ENCODE assay signal across 30 cellular contexts in genomic region chr16:57868913-57869520, GRCh38.
"Had no signal": no experiment of that assay in that cellular context is flagged by ENCODE, and none has a peak within 500 bp of the region (broad histone marks: within the 10 kb centered on the region; RNA-seq: fewer than 3 reads in every experiment).

No MANE protein-coding gene starts in this region.

- H3K36me3 Mint-ChIP-seq: naive thymus-derived CD4-positive, alpha-beta T cell; neural progenitor cell; stimulated activated memory B cell treated with anti-CD40 and anti-IgM and Interleukin-4, amounts not matched to agents 10 μg/mL and 1 μg/mL and 100 μg/mL, for 72 hours had no signal

- H3K9me3 ChIP-seq: colonic mucosa, esophagus squamous epithelium, heart right ventricle, left lung, sigmoid colon, testis, tibial nerve, upper lobe of right lung, uterus had no signal

- DNase-seq: colonic mucosa; dermis blood vessel endothelial cell; effector memory CD4-positive, alpha-beta T cell; erythroblast; esophagus squamous epithelium; foreskin melanocyte; glutamatergic neuron; heart right ventricle; hippocampal formation; left cardiac atrium; left lung; mesendoderm; midbrain; naive thymus-derived CD4-positive, alpha-beta T cell; right cardiac atrium; sigmoid colon; stimulated activated CD4-positive, alpha-beta T cell treated with anti-CD3 and anti-CD28 coated beads, Interleukin-4, amount 100 ng/mL, for 4 hours; stimulated activated naive CD8-positive, alpha-beta T cell treated with anti-CD3 and anti-CD28 coated beads, Interleukin-15, Interleukin-2, amounts not matched to agents 100 U/mL and 50 U/mL, for 24 hours; substantia nigra; testis; upper lobe of right lung; uterus had no signal

- ATAC-seq: heart right ventricle; left cardiac atrium; left lung; naive thymus-derived CD4-positive, alpha-beta T cell; right cardiac atrium; stimulated activated memory B cell treated with anti-CD40 and anti-IgM and Interleukin-4, amounts not matched to agents 10 μg/mL and 1 μg/mL and 100 μg/mL, for 72 hours; stimulated activated naive CD8-positive, alpha-beta T cell treated with anti-CD3 and anti-CD28 coated beads, Interleukin-15, Interleukin-2, amounts not matched to agents 100 U/mL and 50 U/mL, for 24 hours; upper lobe of right lung had no signal

- H3K27ac ChIP-seq: colonic mucosa, esophagus squamous epithelium, heart right ventricle, left lung, neural progenitor cell, parathyroid adenoma, sigmoid colon, testis, tibial nerve, upper lobe of right lung, uterus had no signal

- H3K4me3 Mint-ChIP-seq: naive thymus-derived CD4-positive, alpha-beta T cell; nephron; neural progenitor cell; stimulated activated memory B cell treated with anti-CD40 and anti-IgM and Interleukin-4, amounts not matched to agents 10 μg/mL and 1 μg/mL and 100 μg/mL, for 72 hours had no signal

- H3K27ac Mint-ChIP-seq: nephron; neural progenitor cell; progenitor cell of endocrine pancreas; stimulated activated memory B cell treated with anti-CD40 and anti-IgM and Interleukin-4, amounts not matched to agents 10 μg/mL and 1 μg/mL and 100 μg/mL, for 72 hours had no signal

- H3K4me3 ChIP-seq: colonic mucosa, esophagus squamous epithelium, heart right ventricle, left lung, neural progenitor cell, sigmoid colon, testis, tibial nerve, upper lobe of right lung, uterus had no signal

- H3K4me1 ChIP-seq: colonic mucosa, left lung, parathyroid adenoma, sigmoid colon, testis, tibial nerve, upper lobe of right lung, uterus had no signal

- FAIRE-seq: endometrium, islet of Langerhans had no signal

- H3K9me3 Mint-ChIP-seq: nephron; neural progenitor cell; stimulated activated memory B cell treated with anti-CD40 and anti-IgM and Interleukin-4, amounts not matched to agents 10 μg/mL and 1 μg/mL and 100 μg/mL, for 72 hours had no signal

- H3K9ac ChIP-seq: neural progenitor cell, parathyroid adenoma had no signal

- H3K27me3 ChIP-seq: colonic mucosa, neural progenitor cell, testis, upper lobe of right lung, uterus had no signal

- H3K4me1 Mint-ChIP-seq: naive thymus-derived CD4-positive, alpha-beta T cell; nephron had no signal

- H3K36me3 ChIP-seq: colonic mucosa, esophagus squamous epithelium, heart right ventricle, left lung, neural progenitor cell, sigmoid colon, tibial nerve, upper lobe of right lung, uterus had no signal
